Comparison of ENCODE assay signal across 1 cellular context in the genomic region with DNA sequence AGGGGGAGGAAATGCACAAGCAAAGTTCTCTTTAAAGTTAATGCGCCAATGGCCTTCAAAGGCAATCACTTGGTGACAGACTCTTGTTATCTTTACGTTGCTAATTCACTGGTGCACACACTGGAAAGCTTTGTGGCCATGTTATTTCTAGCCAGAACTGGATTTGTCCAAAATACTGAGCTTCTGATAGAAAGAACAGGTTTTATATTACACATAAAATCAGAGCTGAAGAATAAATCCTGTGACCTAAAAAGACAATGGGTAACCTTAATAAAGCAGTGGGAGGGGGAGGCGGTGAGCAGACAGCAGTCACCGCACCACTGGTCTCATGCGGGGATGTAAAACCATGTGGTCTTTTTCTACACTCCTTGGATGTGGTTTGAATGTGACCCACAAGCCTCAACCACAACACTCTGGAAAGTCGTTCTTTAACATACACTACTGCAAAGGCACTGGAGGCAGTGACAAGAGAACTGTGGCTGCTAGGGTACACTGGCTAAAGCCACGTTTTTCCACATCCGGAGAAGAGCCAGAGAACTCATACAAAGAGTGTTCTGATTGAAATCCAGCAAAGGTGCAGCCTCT.
TF ChIP-seq lines count a peak whose summit lies in the region.

No MANE protein-coding gene starts in this region.

TF ChIP-seq in WTC11, 78 proteins besides CTCF, POLR2A, EP300 and RAD21 (continued from another document):
- TF ChIP-seq, protein P1, sequence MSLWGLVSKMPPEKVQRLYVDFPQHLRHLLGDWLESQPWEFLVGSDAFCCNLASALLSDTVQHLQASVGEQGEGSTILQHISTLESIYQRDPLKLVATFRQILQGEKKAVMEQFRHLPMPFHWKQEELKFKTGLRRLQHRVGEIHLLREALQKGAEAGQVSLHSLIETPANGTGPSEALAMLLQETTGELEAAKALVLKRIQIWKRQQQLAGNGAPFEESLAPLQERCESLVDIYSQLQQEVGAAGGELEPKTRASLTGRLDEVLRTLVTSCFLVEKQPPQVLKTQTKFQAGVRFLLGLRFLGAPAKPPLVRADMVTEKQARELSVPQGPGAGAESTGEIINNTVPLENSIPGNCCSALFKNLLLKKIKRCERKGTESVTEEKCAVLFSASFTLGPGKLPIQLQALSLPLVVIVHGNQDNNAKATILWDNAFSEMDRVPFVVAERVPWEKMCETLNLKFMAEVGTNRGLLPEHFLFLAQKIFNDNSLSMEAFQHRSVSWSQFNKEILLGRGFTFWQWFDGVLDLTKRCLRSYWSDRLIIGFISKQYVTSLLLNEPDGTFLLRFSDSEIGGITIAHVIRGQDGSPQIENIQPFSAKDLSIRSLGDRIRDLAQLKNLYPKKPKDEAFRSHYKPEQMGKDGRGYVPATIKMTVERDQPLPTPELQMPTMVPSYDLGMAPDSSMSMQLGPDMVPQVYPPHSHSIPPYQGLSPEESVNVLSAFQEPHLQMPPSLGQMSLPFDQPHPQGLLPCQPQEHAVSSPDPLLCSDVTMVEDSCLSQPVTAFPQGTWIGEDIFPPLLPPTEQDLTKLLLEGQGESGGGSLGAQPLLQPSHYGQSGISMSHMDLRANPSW (CRISPR knock-in tag; conservative IDR thresholded peaks at IDR 0.05; ENCODE audit: low read depth), result no peak
- TF ChIP-seq, protein P2, sequence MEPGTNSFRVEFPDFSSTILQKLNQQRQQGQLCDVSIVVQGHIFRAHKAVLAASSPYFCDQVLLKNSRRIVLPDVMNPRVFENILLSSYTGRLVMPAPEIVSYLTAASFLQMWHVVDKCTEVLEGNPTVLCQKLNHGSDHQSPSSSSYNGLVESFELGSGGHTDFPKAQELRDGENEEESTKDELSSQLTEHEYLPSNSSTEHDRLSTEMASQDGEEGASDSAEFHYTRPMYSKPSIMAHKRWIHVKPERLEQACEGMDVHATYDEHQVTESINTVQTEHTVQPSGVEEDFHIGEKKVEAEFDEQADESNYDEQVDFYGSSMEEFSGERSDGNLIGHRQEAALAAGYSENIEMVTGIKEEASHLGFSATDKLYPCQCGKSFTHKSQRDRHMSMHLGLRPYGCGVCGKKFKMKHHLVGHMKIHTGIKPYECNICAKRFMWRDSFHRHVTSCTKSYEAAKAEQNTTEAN (CRISPR knock-in tag; IDR thresholded peaks at IDR 0.05), result no peak
- TF ChIP-seq, protein P3, sequence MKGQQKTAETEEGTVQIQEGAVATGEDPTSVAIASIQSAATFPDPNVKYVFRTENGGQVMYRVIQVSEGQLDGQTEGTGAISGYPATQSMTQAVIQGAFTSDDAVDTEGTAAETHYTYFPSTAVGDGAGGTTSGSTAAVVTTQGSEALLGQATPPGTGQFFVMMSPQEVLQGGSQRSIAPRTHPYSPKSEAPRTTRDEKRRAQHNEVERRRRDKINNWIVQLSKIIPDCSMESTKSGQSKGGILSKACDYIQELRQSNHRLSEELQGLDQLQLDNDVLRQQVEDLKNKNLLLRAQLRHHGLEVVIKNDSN (CRISPR knock-in tag; IDR thresholded peaks at IDR 0.05), result no peak
